In genomic region chr5:120604898-120605297, GRCh38 we compare ENCODE assay signal across 1 cellular context.
TF ChIP-seq lines count a peak whose summit lies in the region.

No MANE protein-coding gene starts in this region.

TF ChIP-seq in endothelial cell of umbilical vein, 7 proteins besides CTCF, POLR2A, EP300 and RAD21 (continued from another document):
- no peak for TF ChIP-seq JUN (IDR thresholded peaks at IDR 0.05; ENCODE audit: borderline replicate concordance, insufficient read depth, insufficient read length, low read depth)
